ENCODE assay signal across 8 cellular contexts in the genomic region with DNA sequence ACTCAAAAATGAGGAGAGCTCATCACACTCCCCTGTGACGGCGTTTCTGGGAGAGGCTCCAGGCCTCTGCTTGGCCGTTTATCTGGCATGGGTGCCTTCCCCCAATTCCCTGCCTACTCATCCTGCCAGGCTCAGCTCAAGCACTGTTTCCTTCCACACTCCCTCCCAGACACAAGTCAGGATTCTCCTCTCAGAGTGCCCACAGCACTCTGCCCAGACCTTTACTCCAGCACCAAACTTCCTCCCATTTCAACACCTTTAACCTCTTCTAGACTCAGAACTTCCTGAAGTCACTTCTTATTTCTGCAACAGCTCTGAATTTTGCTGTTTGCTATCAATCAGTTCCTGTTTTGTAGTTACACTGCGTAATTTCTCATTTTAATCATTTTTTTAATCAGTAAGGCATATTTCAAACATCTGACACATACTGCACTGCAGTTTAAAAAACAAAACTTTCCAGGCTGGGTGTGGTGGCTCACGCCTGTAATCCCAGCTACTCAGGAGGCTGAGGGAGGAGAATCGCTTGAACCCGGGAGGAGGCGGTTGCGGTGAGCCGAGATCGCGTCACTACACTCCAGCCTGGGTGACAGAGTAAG.
DNase-seq lines count a peak whose midpoint lies in the region; ATAC-seq and TF ChIP-seq lines count a peak whose summit lies in the region.

No MANE protein-coding gene starts in this region.

- DNase-seq in Kasumi-1 (lab: John Stamatoyannopoulos, UW) (peak; percentile 91 to 92), fibroblast of mammary gland (ENCODE audit: low read depth) (peak; percentile 16), glomerular visceral epithelial cell (ENCODE audit: extremely low spot score) (no peak), HK-2 (ENCODE audit: unreplicated experiment) (no peak)
- peak; percentile 31 to 53 for DNase-seq in activated CD4-positive, alpha-beta T cell treated with anti-CD3 and anti-CD28 coated beads for 4 hours
- peak; percentile 38 for DNase-seq in stimulated activated CD4-positive, alpha-beta T cell treated with anti-CD3 and anti-CD28 coated beads, Interleukin-4, amount 100 ng/mL, for 24 hours

- ATAC-seq in GM18517 (IDR thresholded peaks at IDR 0.05; ENCODE audit: unreplicated experiment) (no peak), HG02973 (IDR thresholded peaks at IDR 0.05; ENCODE audit: unreplicated experiment) (no peak)

- no peak for TF ChIP-seq CTCF in fibroblast of mammary gland (conservative IDR thresholded peaks at IDR 0.05; ENCODE audit: control insufficient read depth, insufficient read depth, low read depth, low read length)

- no peak overlapping the region for H3K4me3 ChIP-seq in fibroblast of mammary gland (ENCODE audit: control insufficient read depth, low read depth, low read length)

Comparison
In these comparisons a context has a peak if more than half of its experiments do, and no peak if none do; other contexts are left out.
1. DNase-seq: peak in Kasumi-1 (2 of 2), activated CD4-positive, alpha-beta T cell treated with anti-CD3 and anti-CD28 coated beads for 4 hours (2 of 2), fibroblast of mammary gland (single experiment) and stimulated activated CD4-positive, alpha-beta T cell treated with anti-CD3 and anti-CD28 coated beads, Interleukin-4, amount 100 ng/mL, for 24 hours (single experiment); none in glomerular visceral epithelial cell (single experiment) and HK-2 (single experiment).